ENCODE assay signal across 27 cellular contexts in the genomic region with DNA sequence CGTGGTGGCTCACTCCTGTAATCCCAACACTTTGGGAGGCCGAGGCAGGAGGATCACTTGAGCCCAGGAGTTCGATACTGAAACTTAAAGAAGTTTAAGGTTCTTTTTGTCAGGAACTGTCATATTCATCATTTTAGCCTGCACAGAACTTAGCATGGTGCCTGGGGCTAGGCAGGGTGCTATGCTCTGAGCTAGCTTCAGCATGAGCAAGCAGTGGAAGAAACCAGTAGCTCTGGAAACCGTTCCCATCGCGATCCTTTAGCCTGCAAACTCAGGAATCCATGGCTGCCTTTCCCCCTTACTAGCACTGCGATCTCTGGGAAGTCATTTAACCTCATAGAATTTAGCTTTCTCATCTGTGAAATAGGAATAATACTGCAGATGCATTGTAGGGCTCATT.
"Had no signal": no experiment of that assay in that cellular context is flagged by ENCODE, and none has a peak within 500 bp of the region (broad histone marks: within the 10 kb centered on the region; RNA-seq: fewer than 3 reads in every experiment).

No MANE protein-coding gene starts in this region.

- H3K36me3 ChIP-seq: colonic mucosa, esophagus muscularis mucosa, esophagus squamous epithelium, gastrocnemius medialis, gastroesophageal sphincter, heart left ventricle, heart right ventricle had no signal

- H3K4me3 ChIP-seq: colonic mucosa, coronary artery, dorsolateral prefrontal cortex, esophagus muscularis mucosa, esophagus squamous epithelium, gastrocnemius medialis, gastroesophageal sphincter, heart left ventricle, heart right ventricle had no signal

- H3K9me3 ChIP-seq: colonic mucosa, esophagus muscularis mucosa, esophagus squamous epithelium, gastrocnemius medialis, gastroesophageal sphincter, heart left ventricle, heart right ventricle had no signal

- FAIRE-seq: colon, endometrium, endothelial cell of umbilical vein, frontal cortex had no signal

- DNase-seq: colonic mucosa; cortex of kidney; dermis blood vessel endothelial cell; dorsolateral prefrontal cortex; effector CD4-positive, alpha-beta T cell; effector CD8-positive, alpha-beta T cell; effector memory CD4-positive, alpha-beta T cell; effector memory CD8-positive, alpha-beta T cell; endodermal cell; erythroblast; esophagus squamous epithelium; foreskin fibroblast; foreskin keratinocyte; foreskin melanocyte; gastrocnemius medialis; glutamatergic neuron; head of caudate nucleus; heart left ventricle; heart right ventricle had no signal

- H3K4me1 ChIP-seq: colonic mucosa, esophagus muscularis mucosa, esophagus squamous epithelium, foreskin keratinocyte, gastrocnemius medialis, gastroesophageal sphincter, heart left ventricle, heart right ventricle had no signal

- H3K27me3 ChIP-seq: colonic mucosa, dorsolateral prefrontal cortex, esophagus muscularis mucosa, esophagus squamous epithelium, foreskin keratinocyte, gastrocnemius medialis, gastroesophageal sphincter, heart left ventricle, heart right ventricle had no signal

- H3K27ac ChIP-seq: colonic mucosa, coronary artery, dorsolateral prefrontal cortex, epithelial cell of prostate, esophagus muscularis mucosa, esophagus squamous epithelium, foreskin keratinocyte, gastrocnemius medialis, gastroesophageal sphincter, heart left ventricle, heart right ventricle had no signal
